ENCODE assay signal across 8 cellular contexts in the genomic region with DNA sequence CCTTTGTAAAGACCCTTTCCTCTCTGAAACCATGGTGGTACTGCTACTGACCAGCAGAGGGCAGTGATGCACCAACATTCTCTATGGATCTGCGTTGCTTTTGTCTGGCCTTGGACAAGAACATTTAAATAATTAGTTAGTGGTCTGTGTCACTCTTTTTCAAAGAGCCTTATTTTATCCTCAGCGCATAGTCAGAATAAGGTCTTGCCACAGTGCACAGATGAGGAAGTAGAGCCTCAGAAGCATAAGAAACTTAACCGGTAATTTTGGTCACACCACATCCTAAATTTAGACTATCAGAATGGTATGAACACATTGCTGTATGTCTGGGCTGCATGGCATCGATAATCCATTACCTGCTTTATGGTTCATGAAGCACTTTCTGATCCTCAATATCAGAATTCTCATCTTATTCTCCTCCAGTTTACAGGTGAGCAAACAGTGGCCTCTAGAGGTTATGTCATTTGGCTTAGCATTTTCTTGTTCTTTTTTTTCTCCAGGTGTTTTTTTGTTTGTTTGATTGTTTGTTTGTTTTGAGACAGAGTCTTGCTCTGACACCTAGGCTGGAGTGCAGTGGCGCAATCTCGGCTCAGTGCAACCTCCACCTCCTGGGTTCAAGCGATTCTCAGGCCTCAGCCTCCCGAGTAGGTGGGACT. TPM values are rescaled to one million over a fixed set of nuclear protein-coding genes. Genes with fewer than 3 reads are reported as not detected.
DNase-seq lines count a peak whose midpoint lies in the region; ATAC-seq and TF ChIP-seq lines count a peak whose summit lies in the region.

No MANE protein-coding gene starts in this region.

- peak; percentile 93 for ATAC-seq in GM21390 (IDR thresholded peaks at IDR 0.05; ENCODE audit: unreplicated experiment)
- ATAC-seq in natural killer cell: peak; percentile 86 to 94 (median 90)
- ATAC-seq in stimulated activated naive CD8-positive, alpha-beta T cell treated with anti-CD3 and anti-CD28 coated beads, Interleukin-15, amount 100 ng/mL, for 72 hours: peak; percentile 80

- H4K20me1 ChIP-seq in OCI-LY7 (ENCODE audit: insufficient read depth, low read length): no peaks in the 10 kb centered on the region

- intact Hi-C loops in OCI-LY7 (cut with micrococcal nuclease; ENCODE audit: unreplicated experiment) (loop anchor here (1.0 to 5.0 kb wide), 6 partner anchors 52 to 502 kb away; a partner anchor contains a TSS), natural killer cell (cut with micrococcal nuclease) (loop anchor here (1.0 to 2.0 kb wide), 4 partner anchors 145 to 788 kb away; no protein-coding TSS in a partner anchor)

- peaks cover 7 to 9% of the 10 kb centered on the region in 2 donors for H3K4me1 Mint-ChIP-seq in natural killer cell
- H3K4me1 Mint-ChIP-seq in stimulated activated naive CD8-positive, alpha-beta T cell treated with anti-CD3 and anti-CD28 coated beads, Interleukin-15, amount 100 ng/mL, for 72 hours: peaks cover 17% of the 10 kb centered on the region

- TF ChIP-seq CTCF in OCI-LY7 (conservative IDR thresholded peaks at IDR 0.05; ENCODE audit: low read length) (peak; percentile 97), natural killer cell (IDR thresholded peaks at IDR 0.05) (peak; percentile 91)

- BruUV-seq in OCI-LY7 (replicated peaks; lab: Mats Ljungman, UMichigan): no TSS peak

- no peak overlapping the region for H3K4me3 Mint-ChIP-seq in natural killer cell
- H3K4me3 Mint-ChIP-seq in stimulated activated naive CD8-positive, alpha-beta T cell treated with anti-CD3 and anti-CD28 coated beads, Interleukin-15, amount 100 ng/mL, for 72 hours: peak overlapping the region in 1 of 2 donors; percentile 39

- peak overlapping the region in 1 of 2 donors; percentile 44 for H3K27ac Mint-ChIP-seq in natural killer cell
- H3K27ac Mint-ChIP-seq in stimulated activated naive CD8-positive, alpha-beta T cell treated with anti-CD3 and anti-CD28 coated beads, Interleukin-15, amount 100 ng/mL, for 72 hours: no peak overlapping the region

- H3K4me2 ChIP-seq in OCI-LY7 (ENCODE audit: low read length): peak overlapping the region; percentile 58

- H3K9me3 ChIP-seq in OCI-LY7 (ENCODE audit: low read length): no peaks in the 10 kb centered on the region; the same call in 1 of the 2 replicates

- H3K79me2 ChIP-seq in OCI-LY7 (ENCODE audit: insufficient read depth, low read depth, low read length): no peaks in the 10 kb centered on the region

- POLR2A ChIA-PET in OCI-LY7 (lab: Charles Lee): interaction anchor here (0.6 to 1.6 kb wide), 7 partner anchors 9 to 349 kb away, joined by 3 to 9 read pairs (median 3); no protein-coding TSS in a partner anchor

- CTCF ChIA-PET in OCI-LY7 (lab: Charles Lee; ENCODE audit: unreplicated experiment): interaction anchor here (0.6 kb wide), 1 partner anchor 43 kb away, joined by 6 read pairs; no protein-coding TSS in a partner anchor

- peak overlapping the region; percentile 78 for H3K27ac ChIP-seq in OCI-LY7 (ENCODE audit: low read depth, low read length, poor library complexity, severe bottlenecking)

- H3K9me2 ChIP-seq in OCI-LY7 (ENCODE audit: insufficient read depth, low read length): no peaks in the 10 kb centered on the region

- TF ChIP-seq POLR2A in erythroblast (IDR thresholded peaks at IDR 0.05; ENCODE audit: low read length): no peak

- peak overlapping the region; percentile 48 for H3K4me3 ChIP-seq in OCI-LY7 (ENCODE audit: low read depth, low read length, poor library complexity, severe bottlenecking)

- H3K36me3 ChIP-seq in OCI-LY7 (ENCODE audit: insufficient read depth, low read length): no peaks in the 10 kb centered on the region

- no peaks in the 10 kb centered on the region for H3K36me3 Mint-ChIP-seq in natural killer cell

- H3K27me3 Mint-ChIP-seq in natural killer cell (ENCODE audit: low read depth in 2 of 2): no peaks in the 10 kb centered on the region
- no peaks in the 10 kb centered on the region for H3K27me3 Mint-ChIP-seq in stimulated activated naive CD8-positive, alpha-beta T cell treated with anti-CD3 and anti-CD28 coated beads, Interleukin-15, amount 100 ng/mL, for 72 hours

- peak; percentile 58 for DNase-seq in DMS153 treated with DMSO at 0.1 percent for 48 hours (lab: John Stamatoyannopoulos, UW; ENCODE audit: unreplicated experiment)
- peak; percentile 82 for DNase-seq in HT-29 (ENCODE audit: low spot score)
- peak; percentile 87 for DNase-seq in OCI-LY7 (ENCODE audit: low spot score)
- peak; percentile 49 for DNase-seq in activated T-cell treated with anti-CD3 and anti-CD28 coated beads for 24 hours (ENCODE audit: low read depth)
- DNase-seq in erythroblast (lab: John Stamatoyannopoulos, UW): peak; percentile 66 to 82
- peak; percentile 44 for DNase-seq in natural killer cell
- DNase-seq in stimulated activated naive CD8-positive, alpha-beta T cell treated with anti-CD3 and anti-CD28 coated beads, Interleukin-15, amount 100 ng/mL, for 72 hours: peak; percentile 47 to 55

- peaks cover 22% of the 10 kb centered on the region for H3K4me1 ChIP-seq in OCI-LY7 (ENCODE audit: insufficient read depth, low read length, poor library complexity, severe bottlenecking)

- peak overlapping the region; percentile 59; the same call in 1 of the 2 replicates for H2AFZ ChIP-seq in OCI-LY7 (ENCODE audit: low read length)

- H3K9me3 Mint-ChIP-seq in natural killer cell: no peaks in the 10 kb centered on the region
- H3K9me3 Mint-ChIP-seq in stimulated activated naive CD8-positive, alpha-beta T cell treated with anti-CD3 and anti-CD28 coated beads, Interleukin-15, amount 100 ng/mL, for 72 hours: no peaks in the 10 kb centered on the region

RNA-seq across cellular contexts. Expression of a gene that starts 23.7 kb away (rescaled TPM):
- 5.5 and 5.8 TPM in 2 replicates for total RNA-seq in HT-29 (2014; rRNA removed; shearing (Covaris generic))
- total RNA-seq in OCI-LY7 (2014; rRNA removed; shearing (Covaris generic)): 5.6 and 7.2 TPM in 2 replicates
- total RNA-seq in OCI-LY7 (2022) (8.4 and 9.8 TPM in 2 replicates), natural killer cell (1 to 10 TPM in 1 of 3 donors, under 1 TPM in 2; 0.61 to 1.4 (median 0.80) TPM)

RNA-seq across cellular contexts. Expression of a gene that starts 52.1 kb away (rescaled TPM):
- total RNA-seq in HT-29 (2014; rRNA removed; shearing (Covaris generic)): 8.3 and 12.9 TPM in 2 replicates
- total RNA-seq in OCI-LY7 (2014; rRNA removed; shearing (Covaris generic)): 17.0 and 24.4 TPM in 2 replicates
- total RNA-seq in OCI-LY7 (2022) (24.1 and 36.6 TPM in 2 replicates), natural killer cell (10 to 100 TPM in 2 of 3 donors, 1 to 10 TPM in 1; 9.9 to 12.1 (median 10.9) TPM)

Comparison
In these comparisons a context has a peak if more than half of its experiments do, and no peak if none do; other contexts are left out.
1. Peak in every context shown above with its lines: DNase-seq, ATAC-seq, H3K4me3 ChIP-seq and H3K27ac ChIP-seq.